In genomic region chrX:51803833-51804232, GRCh38 we compare ENCODE assay signal across 8 cellular contexts.
A peak's percentile ranks its signal among the peaks of the same experiment; 100 is the strongest.
DNase-seq lines count a peak whose midpoint lies in the region; ATAC-seq, FAIRE-seq and TF ChIP-seq lines count a peak whose summit lies in the region.

No MANE protein-coding gene starts in this region.

- no TSS peak for BruUV-seq in HepG2 (replicated peaks; lab: Mats Ljungman, UMichigan)

- H3K27me3 ChIP-seq in heart left ventricle (peaks cover 0 to 20% (median 0%) of the 10 kb centered on the region in 9 donors), astrocyte (ENCODE audit: insufficient read depth, low read length) (no peaks in the 10 kb centered on the region), HepG2 (ENCODE audit: control insufficient read depth in 1 of 2, insufficient read depth in 2 of 2, low read length in 2 of 2) (no peaks in the 10 kb centered on the region)

- TF ChIP-seq CTCF in heart left ventricle (IDR thresholded peaks at IDR 0.05) (no peak), astrocyte (IDR thresholded peaks at IDR 0.05; ENCODE audit: insufficient read depth, low read depth, low read length) (no peak), HepG2 (CRISPR knock-in tag; IDR thresholded peaks at IDR 0.05) (no peak), type B pancreatic cell (conservative IDR thresholded peaks at IDR 0.05) (no peak)

- in situ Hi-C loops in HepG2 (cut with HindIII; ENCODE audit: extremely low pct_ligation_motif_present, low pct_unique_long_range_greater_than_20kb) = no loop called here

- ATAC-seq in heart left ventricle (no peak), left cardiac atrium (no peak), HepG2 (no peak), GM18502 (IDR thresholded peaks at IDR 0.05; ENCODE audit: poor library complexity, unreplicated experiment) (no peak)

- WGBS in heart left ventricle, 4 donors = 54 to 72% (median 63%) methylated on average over 3 of the region's 3 CpGs
- WGBS in HepG2 (ENCODE audit: low lambda C conversion rate) = 35% methylated on average over 3 of the region's 3 CpGs

- no peak for DNase-seq in heart left ventricle
- DNase-seq in left cardiac atrium = no peak
- no peak for DNase-seq in astrocyte (ENCODE audit: low read depth)
- no peak for DNase-seq in HepG2 (ENCODE audit: low spot score)
- no peak for DNase-seq in type B pancreatic cell (ENCODE audit: extremely low spot score, unreplicated experiment)
- no peak for DNase-seq in foreskin melanocyte
- DNase-seq in NK-92 (lab: John Stamatoyannopoulos, UW; ENCODE audit: unreplicated experiment) = no peak

- peak overlapping the region; percentile 93 for H3K4me2 ChIP-seq in astrocyte (ENCODE audit: low read length)
- no peak overlapping the region for H3K4me2 ChIP-seq in HepG2 (ENCODE audit: low read depth, low read length)

- H3K4me3 Mint-ChIP-seq in astrocyte (ENCODE audit: unreplicated experiment) (peak overlapping the region; percentile 99), type B pancreatic cell (peak overlapping the region; percentile 97)

- CTCF ChIA-PET in HepG2 (lab: Yijun Ruan, JAX; ENCODE audit: low intra/inter-chr PET ratio, low total read pairs) = no interaction called here

- H3K27ac ChIP-seq in heart left ventricle (peak overlapping the region in 6 of 12 donors; percentile 4 to 78 (median 58)), astrocyte (ENCODE audit: low read depth, low read length) (no peak overlapping the region), HepG2 (ENCODE audit: extremely low read length, insufficient read depth, low read length) (no peak overlapping the region)

- intact Hi-C loops in heart left ventricle (cut with DNase I) (no loop called here), left cardiac atrium (cut with DNase I) (no loop called here), HepG2 (cut with micrococcal nuclease; ENCODE audit: unreplicated experiment) (no loop called here)

- H3K36me3 Mint-ChIP-seq in astrocyte (ENCODE audit: low read depth, unreplicated experiment) (no peaks in the 10 kb centered on the region), type B pancreatic cell (peaks cover 8% of the 10 kb centered on the region)

- TF ChIP-seq POLR2A in heart left ventricle (IDR thresholded peaks at IDR 0.05) = no peak
- no peak for TF ChIP-seq POLR2A in HepG2 (IDR thresholded peaks at IDR 0.05; ENCODE audit: insufficient read depth in 1 of 2, low read depth in 2 of 2, low read length in 2 of 2)

- TF ChIP-seq EP300 in HepG2 (IDR thresholded peaks at IDR 0.05; ENCODE audit: low read depth in 2 of 2, low read length in 2 of 2) (no peak), HepG2 (CRISPR knock-in tag; IDR thresholded peaks at IDR 0.05; ENCODE audit: borderline replicate concordance) (no peak)

- peaks cover 38% of the 10 kb centered on the region for H3K79me2 ChIP-seq in astrocyte (ENCODE audit: insufficient read depth, low read length)
- H3K79me2 ChIP-seq in HepG2 (ENCODE audit: insufficient read depth, low read length) = no peaks in the 10 kb centered on the region

- H2AFZ ChIP-seq in astrocyte (ENCODE audit: low read depth, low read length) (no peak overlapping the region), HepG2 (ENCODE audit: low read length) (no peak overlapping the region)

- no peaks in the 10 kb centered on the region for H3K9me3 ChIP-seq in heart left ventricle
- no peaks in the 10 kb centered on the region for H3K9me3 ChIP-seq in astrocyte (ENCODE audit: insufficient read depth, low read depth, low read length)
- no peaks in the 10 kb centered on the region for H3K9me3 ChIP-seq in HepG2 (ENCODE audit: low read length)

- no peak overlapping the region for H3K9ac ChIP-seq in astrocyte (ENCODE audit: low read length)
- H3K9ac ChIP-seq in HepG2 (ENCODE audit: insufficient read depth, low read depth, low read length) = no peak overlapping the region

- POLR2A ChIA-PET in HepG2 (lab: Yijun Ruan, JAX) = no interaction called here

- H3K9me3 Mint-ChIP-seq in astrocyte (ENCODE audit: unreplicated experiment) (no peaks in the 10 kb centered on the region), type B pancreatic cell (no peaks in the 10 kb centered on the region)

- H4K20me1 ChIP-seq in astrocyte (ENCODE audit: insufficient read depth, low read length) (no peaks in the 10 kb centered on the region), HepG2 (ENCODE audit: insufficient read depth, low read length) (no peaks in the 10 kb centered on the region)

- H3K27me3 Mint-ChIP-seq in astrocyte (ENCODE audit: low read depth, unreplicated experiment) = no peaks in the 10 kb centered on the region
- H3K27me3 Mint-ChIP-seq in type B pancreatic cell = peaks cover 5% of the 10 kb centered on the region

- no peak overlapping the region for H3K27ac Mint-ChIP-seq in astrocyte (ENCODE audit: unreplicated experiment)
- H3K27ac Mint-ChIP-seq in type B pancreatic cell = peak overlapping the region; percentile 94

- FAIRE-seq in astrocyte (lab: Jason Lieb, UNC) (no peak), HepG2 (lab: Jason Lieb, UNC) (no peak)

- H3K4me1 ChIP-seq in heart left ventricle (peaks cover 0 to 5% (median 0%) of the 10 kb centered on the region in 12 donors), astrocyte (ENCODE audit: insufficient read depth, low read length) (peaks cover 3% of the 10 kb centered on the region), HepG2 (ENCODE audit: insufficient read depth, low read length) (no peaks in the 10 kb centered on the region)

- H3K4me3 ChIP-seq in heart left ventricle (peak overlapping the region in 11 of 12 donors; percentile 37 to 87 (median 61)), astrocyte (ENCODE audit: insufficient read depth, low read depth, low read length) (peak overlapping the region; percentile 89), HepG2 (replicated peaks in 1 of 3; ENCODE audit: insufficient read depth in 1 of 3, low read depth in 2 of 3, low read length in 3 of 3) (no peak overlapping the region)

- no peak for TF ChIP-seq RAD21 in HepG2 (CRISPR knock-in tag; IDR thresholded peaks at IDR 0.05)

- peaks cover 0 to 5% (median 0%) of the 10 kb centered on the region in 9 donors for H3K36me3 ChIP-seq in heart left ventricle
- H3K36me3 ChIP-seq in astrocyte (ENCODE audit: insufficient read depth, low read length) = no peaks in the 10 kb centered on the region
- H3K36me3 ChIP-seq in HepG2 (replicated peaks in 1 of 2; ENCODE audit: control insufficient read depth in 1 of 2, insufficient read depth in 2 of 2, low read length in 2 of 2) = no peaks in the 10 kb centered on the region

- H3K4me1 Mint-ChIP-seq in astrocyte (ENCODE audit: low read depth, unreplicated experiment) (no peaks in the 10 kb centered on the region), type B pancreatic cell (ENCODE audit: unreplicated experiment) (no peaks in the 10 kb centered on the region)

TF ChIP-seq in HepG2, 621 proteins besides CTCF, POLR2A, EP300 and RAD21:
- TF ChIP-seq CEBPB (IDR thresholded peaks at IDR 0.05; ENCODE audit: borderline replicate concordance, low read depth, low read length) (peak; percentile 48; the same call in 1 of the 2 replicates), PRDM4 (CRISPR knock-in tag; IDR thresholded peaks at IDR 0.05; ENCODE audit: borderline replicate concordance) (no peak)
TF ChIP-seq in HepG2: peak in this region for 1.

Comparison
In these comparisons a context has a peak if more than half of its experiments do, and no peak if none do; other contexts are left out.
1. H3K4me3 ChIP-seq: peak in heart left ventricle (11 of 12) and astrocyte (single experiment); none in HepG2 (0 of 3).